In the genomic region with DNA sequence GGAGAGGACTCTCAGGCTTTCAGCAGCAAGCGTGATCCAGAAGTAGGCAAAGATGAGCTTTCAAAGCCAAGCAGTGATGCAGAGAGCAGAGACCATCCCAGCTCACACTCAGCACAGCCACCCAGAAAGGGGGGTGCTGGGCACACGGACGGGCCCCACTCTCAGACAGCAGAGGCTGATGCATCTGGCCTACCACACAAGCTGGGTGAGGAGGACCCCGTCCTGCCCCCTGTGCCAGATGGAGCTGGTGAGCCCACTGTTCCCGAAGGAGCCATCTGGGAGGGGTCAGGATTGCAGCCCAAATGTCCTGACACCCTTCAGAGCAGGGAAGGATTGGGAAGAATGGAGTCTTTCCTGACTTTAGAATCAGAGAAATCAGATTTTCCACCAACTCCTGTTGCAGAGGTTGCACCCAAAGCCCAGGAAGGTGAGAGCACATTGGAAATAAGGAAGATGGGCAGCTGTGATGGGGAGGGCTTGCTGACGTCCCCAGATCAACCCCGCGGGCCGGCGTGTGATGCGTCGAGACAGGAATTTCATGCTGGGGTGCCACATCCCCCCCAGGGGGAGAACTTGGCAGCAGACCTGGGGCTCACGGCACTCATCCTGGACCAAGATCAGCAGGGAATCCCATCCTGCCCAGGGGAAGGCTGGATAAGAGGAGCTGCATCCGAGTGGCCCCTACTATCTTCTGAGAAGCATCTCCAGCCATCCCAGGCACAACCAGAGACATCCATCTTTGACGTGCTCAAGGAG, we compare ENCODE assay signal across 22 cellular contexts.
"Had no signal": no experiment of that assay in that cellular context is flagged by ENCODE, and none has a peak within 500 bp of the region (broad histone marks: within the 10 kb centered on the region; RNA-seq: fewer than 3 reads in every experiment).

No MANE protein-coding gene starts in this region.

- H3K27me3 ChIP-seq: cardiac muscle cell, Peyer's patch had no signal

- H3K27ac ChIP-seq: brain microvascular endothelial cell, cardiac muscle cell, Peyer's patch, WERI-Rb-1 had no signal

- H3K27ac Mint-ChIP-seq: activated CD4-positive, alpha-beta memory T cell treated with anti-CD3 and anti-CD28 coated beads, Interleukin-2, amount 10 ng/mL, durations not matched to agents 7 days and 5 days; activated CD4-positive, alpha-beta T cell treated with anti-CD3 and anti-CD28 coated beads for 36 hours; activated naive CD4-positive, alpha-beta T cell treated with anti-CD3 and anti-CD28 coated beads, Interleukin-2, amount 10 ng/mL, durations not matched to agents 7 days and 5 days; activated naive CD8-positive, alpha-beta T cell treated with anti-CD3 and anti-CD28 coated beads for 36 hours; activated T-cell treated with anti-CD3 and anti-CD28 coated beads, Interleukin-2, amount 50 U/mL, for 72 hours; activated T-helper 2 cell treated with anti-CD3 and anti-CD28 coated beads, Interferon-gamma antibody, Interleukin-2, Interleukin-4, amounts not matched to agents 10 μg/mL and 5 μg/mL and 100 μg/mL, durations not matched to agents 14 hours and 24 hours and 36 hours had no signal

- DNase-seq: activated CD4-positive, alpha-beta memory T cell treated with anti-CD3 and anti-CD28 coated beads, Interleukin-2, amount 10 ng/mL, durations not matched to agents 7 days and 5 days; activated CD4-positive, alpha-beta T cell treated with anti-CD3 and anti-CD28 coated beads for 36 hours; activated CD4-positive, alpha-beta T cell treated with anti-CD3 and anti-CD28 coated beads, Interleukin-2, amount 50 U/mL, for 1 hour; activated gamma-delta T cell treated with Interleukin-2 at 50 U/mL for 16 hours; activated naive CD4-positive, alpha-beta T cell treated with anti-CD3 and anti-CD28 coated beads, Interleukin-2, amount 10 ng/mL, durations not matched to agents 7 days and 5 days; activated naive CD8-positive, alpha-beta T cell treated with anti-CD3 and anti-CD28 coated beads for 36 hours; activated T-cell treated with anti-CD3 and anti-CD28 coated beads for 4 hours; activated T-cell treated with anti-CD3 and anti-CD28 coated beads, Interleukin-2, amount 50 U/mL, for 72 hours; brain microvascular endothelial cell; Karpas-422; NCI-H1105 treated with DMSO at 0.1 percent for 48 hours; NCI-H1436 treated with DMSO at 0.1 percent for 48 hours; NCI-H187; NCI-H2081; NCI-H524; SHP77 treated with DMSO at 0.1 percent for 48 hours; T-helper 2 cell; WERI-Rb-1 had no signal

- H3K9me3 ChIP-seq: Peyer's patch had no signal

- H3K36me3 ChIP-seq: brain microvascular endothelial cell, cardiac muscle cell, WERI-Rb-1 had no signal

- H3K36me3 Mint-ChIP-seq: activated naive CD4-positive, alpha-beta T cell treated with anti-CD3 and anti-CD28 coated beads, Interleukin-2, amount 10 ng/mL, durations not matched to agents 7 days and 5 days; activated naive CD8-positive, alpha-beta T cell treated with anti-CD3 and anti-CD28 coated beads for 36 hours had no signal

- H3K4me1 ChIP-seq: Peyer's patch had no signal

- H3K9me3 Mint-ChIP-seq: activated CD4-positive, alpha-beta memory T cell treated with anti-CD3 and anti-CD28 coated beads, Interleukin-2, amount 10 ng/mL, durations not matched to agents 7 days and 5 days; activated naive CD4-positive, alpha-beta T cell treated with anti-CD3 and anti-CD28 coated beads, Interleukin-2, amount 10 ng/mL, durations not matched to agents 7 days and 5 days; activated naive CD8-positive, alpha-beta T cell treated with anti-CD3 and anti-CD28 coated beads for 36 hours; activated T-cell treated with anti-CD3 and anti-CD28 coated beads, Interleukin-2, amount 50 U/mL, for 72 hours; activated T-helper 2 cell treated with anti-CD3 and anti-CD28 coated beads, Interferon-gamma antibody, Interleukin-2, Interleukin-4, amounts not matched to agents 10 μg/mL and 5 μg/mL and 100 μg/mL, durations not matched to agents 14 hours and 24 hours and 36 hours had no signal

- H3K27me3 Mint-ChIP-seq: activated CD4-positive, alpha-beta memory T cell treated with anti-CD3 and anti-CD28 coated beads, Interleukin-2, amount 10 ng/mL, durations not matched to agents 7 days and 5 days had no signal

- H3K4me3 Mint-ChIP-seq: activated CD4-positive, alpha-beta memory T cell treated with anti-CD3 and anti-CD28 coated beads, Interleukin-2, amount 10 ng/mL, durations not matched to agents 7 days and 5 days; activated CD4-positive, alpha-beta T cell treated with anti-CD3 and anti-CD28 coated beads for 36 hours; activated naive CD4-positive, alpha-beta T cell treated with anti-CD3 and anti-CD28 coated beads, Interleukin-2, amount 10 ng/mL, durations not matched to agents 7 days and 5 days; activated naive CD8-positive, alpha-beta T cell treated with anti-CD3 and anti-CD28 coated beads for 36 hours; activated T-cell treated with anti-CD3 and anti-CD28 coated beads, Interleukin-2, amount 50 U/mL, for 72 hours had no signal

- H3K4me3 ChIP-seq: cardiac muscle cell, K562, Peyer's patch had no signal

- ATAC-seq: activated CD4-positive, alpha-beta T cell treated with anti-CD3 and anti-CD28 coated beads for 36 hours; activated T-cell treated with anti-CD3 and anti-CD28 coated beads, Interleukin-2, amount 50 U/mL, for 72 hours; K562 had no signal

- H3K4me1 Mint-ChIP-seq: activated CD4-positive, alpha-beta memory T cell treated with anti-CD3 and anti-CD28 coated beads, Interleukin-2, amount 10 ng/mL, durations not matched to agents 7 days and 5 days; activated CD4-positive, alpha-beta T cell treated with anti-CD3 and anti-CD28 coated beads for 36 hours; activated naive CD4-positive, alpha-beta T cell treated with anti-CD3 and anti-CD28 coated beads, Interleukin-2, amount 10 ng/mL, durations not matched to agents 7 days and 5 days; activated naive CD8-positive, alpha-beta T cell treated with anti-CD3 and anti-CD28 coated beads for 36 hours had no signal
